1 cellular context compared by ENCODE assay signal in the genomic region with DNA sequence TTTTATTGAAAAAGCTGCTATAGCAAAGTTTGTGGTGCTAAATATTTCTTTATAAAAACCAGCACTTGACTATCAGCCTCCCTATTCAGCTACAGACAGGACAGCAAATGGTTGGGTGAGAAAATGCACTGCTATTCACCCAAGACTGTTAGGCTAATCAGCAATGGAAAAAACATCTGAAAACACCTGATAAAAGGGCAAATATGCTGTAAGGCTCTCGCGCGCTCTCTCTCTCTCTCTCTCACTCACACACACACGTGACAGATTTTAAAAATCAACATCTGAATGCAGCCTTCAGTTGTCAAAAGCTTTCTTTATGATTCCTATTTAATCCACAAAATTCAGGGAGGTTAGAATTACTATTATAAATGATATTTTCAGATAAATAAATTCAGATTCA.
TF ChIP-seq lines count a peak whose summit lies in the region.

No MANE protein-coding gene starts in this region.

TF ChIP-seq in K562, 482 proteins besides CTCF, POLR2A, EP300 and RAD21 (continued from another document and continues in another):
- TF ChIP-seq RAD51 (IDR thresholded peaks at IDR 0.05; ENCODE audit: borderline replicate concordance, low read depth) = peak; percentile 65; the same call in 1 of the 2 replicates
- TF ChIP-seq HDAC8 (tag; IDR thresholded peaks at IDR 0.05) = no peak
- TF ChIP-seq ZFP1 (CRISPR knock-in tag; IDR thresholded peaks at IDR 0.05) = no peak
- no peak for TF ChIP-seq KLF16 (IDR thresholded peaks at IDR 0.05)
- TF ChIP-seq HNRNPLL (IDR thresholded peaks at IDR 0.05; ENCODE audit: low read depth, low read length, poor library complexity, severe bottlenecking) = no peak
- TF ChIP-seq, protein P1, sequence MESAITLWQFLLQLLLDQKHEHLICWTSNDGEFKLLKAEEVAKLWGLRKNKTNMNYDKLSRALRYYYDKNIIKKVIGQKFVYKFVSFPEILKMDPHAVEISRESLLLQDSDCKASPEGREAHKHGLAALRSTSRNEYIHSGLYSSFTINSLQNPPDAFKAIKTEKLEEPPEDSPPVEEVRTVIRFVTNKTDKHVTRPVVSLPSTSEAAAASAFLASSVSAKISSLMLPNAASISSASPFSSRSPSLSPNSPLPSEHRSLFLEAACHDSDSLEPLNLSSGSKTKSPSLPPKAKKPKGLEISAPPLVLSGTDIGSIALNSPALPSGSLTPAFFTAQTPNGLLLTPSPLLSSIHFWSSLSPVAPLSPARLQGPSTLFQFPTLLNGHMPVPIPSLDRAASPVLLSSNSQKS (CRISPR knock-in tag; IDR thresholded peaks at IDR 0.05) = no peak
- no peak for TF ChIP-seq CBX1 (IDR thresholded peaks at IDR 0.05; ENCODE audit: low read depth)
- TF ChIP-seq ZNF23 (CRISPR knock-in tag; IDR thresholded peaks at IDR 0.05) = no peak
- TF ChIP-seq CBFA2T3 (IDR thresholded peaks at IDR 0.05) = peak; percentile 82
- TF ChIP-seq, protein P2, sequence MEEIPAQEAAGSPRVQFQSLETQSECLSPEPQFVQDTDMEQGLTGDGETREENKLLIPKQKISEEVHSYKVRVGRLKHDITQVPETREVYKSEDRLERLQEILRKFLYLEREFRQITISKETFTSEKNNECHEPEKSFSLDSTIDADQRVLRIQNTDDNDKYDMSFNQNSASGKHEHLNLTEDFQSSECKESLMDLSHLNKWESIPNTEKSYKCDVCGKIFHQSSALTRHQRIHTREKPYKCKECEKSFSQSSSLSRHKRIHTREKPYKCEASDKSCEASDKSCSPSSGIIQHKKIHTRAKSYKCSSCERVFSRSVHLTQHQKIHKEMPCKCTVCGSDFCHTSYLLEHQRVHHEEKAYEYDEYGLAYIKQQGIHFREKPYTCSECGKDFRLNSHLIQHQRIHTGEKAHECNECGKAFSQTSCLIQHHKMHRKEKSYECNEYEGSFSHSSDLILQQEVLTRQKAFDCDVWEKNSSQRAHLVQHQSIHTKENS (CRISPR knock-in tag; IDR thresholded peaks at IDR 0.05) = no peak
- no peak for TF ChIP-seq RUNX1 (IDR thresholded peaks at IDR 0.05; ENCODE audit: low read depth)
- TF ChIP-seq ZZZ3 (IDR thresholded peaks at IDR 0.05) = no peak
- TF ChIP-seq POLR3A (IDR thresholded peaks at IDR 0.05; ENCODE audit: borderline replicate concordance, extremely low read depth, insufficient read depth, insufficient read length) = no peak
- TF ChIP-seq ZNF217 (CRISPR knock-in tag; IDR thresholded peaks at IDR 0.05) = no peak
- TF ChIP-seq CC2D1A (IDR thresholded peaks at IDR 0.05) = no peak
- TF ChIP-seq BRCA1 (IDR thresholded peaks at IDR 0.05) = no peak
- TF ChIP-seq BRCA1 (CRISPR knock-in tag; IDR thresholded peaks at IDR 0.05) = no peak
- TF ChIP-seq, protein P3, sequence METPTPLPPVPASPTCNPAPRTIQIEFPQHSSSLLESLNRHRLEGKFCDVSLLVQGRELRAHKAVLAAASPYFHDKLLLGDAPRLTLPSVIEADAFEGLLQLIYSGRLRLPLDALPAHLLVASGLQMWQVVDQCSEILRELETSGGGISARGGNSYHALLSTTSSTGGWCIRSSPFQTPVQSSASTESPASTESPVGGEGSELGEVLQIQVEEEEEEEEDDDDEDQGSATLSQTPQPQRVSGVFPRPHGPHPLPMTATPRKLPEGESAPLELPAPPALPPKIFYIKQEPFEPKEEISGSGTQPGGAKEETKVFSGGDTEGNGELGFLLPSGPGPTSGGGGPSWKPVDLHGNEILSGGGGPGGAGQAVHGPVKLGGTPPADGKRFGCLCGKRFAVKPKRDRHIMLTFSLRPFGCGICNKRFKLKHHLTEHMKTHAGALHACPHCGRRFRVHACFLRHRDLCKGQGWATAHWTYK (CRISPR knock-in tag; IDR thresholded peaks at IDR 0.05) = no peak
- peak in 1 of 2 experiments; percentile 41; a peak in 1 of 4 replicates for TF ChIP-seq KDM1A (IDR thresholded peaks at IDR 0.05)
- no peak for TF ChIP-seq SAP30 (IDR thresholded peaks at IDR 0.05; ENCODE audit: borderline replicate concordance, insufficient read depth, low read depth, low read length, poor library complexity, severe bottlenecking)
- no peak for TF ChIP-seq CEBPB (tag; IDR thresholded peaks at IDR 0.05)
- peak; percentile 75 for TF ChIP-seq DPF2 (IDR thresholded peaks at IDR 0.05)
- no peak for TF ChIP-seq JUNB (CRISPR knock-in tag; conservative IDR thresholded peaks at IDR 0.05)
- no peak for TF ChIP-seq NFATC3 (IDR thresholded peaks at IDR 0.05)
- TF ChIP-seq, protein P4, sequence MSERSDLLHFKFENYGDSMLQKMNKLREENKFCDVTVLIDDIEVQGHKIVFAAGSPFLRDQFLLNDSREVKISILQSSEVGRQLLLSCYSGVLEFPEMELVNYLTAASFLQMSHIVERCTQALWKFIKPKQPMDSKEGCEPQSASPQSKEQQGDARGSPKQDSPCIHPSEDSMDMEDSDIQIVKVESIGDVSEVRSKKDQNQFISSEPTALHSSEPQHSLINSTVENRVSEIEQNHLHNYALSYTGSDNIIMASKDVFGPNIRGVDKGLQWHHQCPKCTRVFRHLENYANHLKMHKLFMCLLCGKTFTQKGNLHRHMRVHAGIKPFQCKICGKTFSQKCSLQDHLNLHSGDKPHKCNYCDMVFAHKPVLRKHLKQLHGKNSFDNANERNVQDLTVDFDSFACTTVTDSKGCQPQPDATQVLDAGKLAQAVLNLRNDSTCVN (CRISPR knock-in tag; IDR thresholded peaks at IDR 0.05) = no peak
- peak; percentile 98 for TF ChIP-seq FOXM1 (IDR thresholded peaks at IDR 0.05; ENCODE audit: low read depth)
- 0 out of 2 replicates have a peak, but pooled peaks have one; percentile 76 for TF ChIP-seq FOXM1 (CRISPR knock-in tag; IDR thresholded peaks at IDR 0.05; ENCODE audit: low read depth)
- TF ChIP-seq MYC (IDR thresholded peaks at IDR 0.05; ENCODE audit: low read depth, low read length) = no peak
- TF ChIP-seq MYC (CRISPR knock-in tag; IDR thresholded peaks at IDR 0.05; ENCODE audit: borderline replicate concordance, low read depth) = no peak
- no peak for TF ChIP-seq PTTG1 (tag; IDR thresholded peaks at IDR 0.05; ENCODE audit: low read depth)
- TF ChIP-seq, protein P5, sequence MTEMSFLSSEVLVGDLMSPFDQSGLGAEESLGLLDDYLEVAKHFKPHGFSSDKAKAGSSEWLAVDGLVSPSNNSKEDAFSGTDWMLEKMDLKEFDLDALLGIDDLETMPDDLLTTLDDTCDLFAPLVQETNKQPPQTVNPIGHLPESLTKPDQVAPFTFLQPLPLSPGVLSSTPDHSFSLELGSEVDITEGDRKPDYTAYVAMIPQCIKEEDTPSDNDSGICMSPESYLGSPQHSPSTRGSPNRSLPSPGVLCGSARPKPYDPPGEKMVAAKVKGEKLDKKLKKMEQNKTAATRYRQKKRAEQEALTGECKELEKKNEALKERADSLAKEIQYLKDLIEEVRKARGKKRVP (CRISPR knock-in tag; IDR thresholded peaks at IDR 0.05) = no peak
- no peak for TF ChIP-seq MCM7 (IDR thresholded peaks at IDR 0.05)
- TF ChIP-seq GATAD2A (IDR thresholded peaks at IDR 0.05) = no peak
- TF ChIP-seq, protein P6, sequence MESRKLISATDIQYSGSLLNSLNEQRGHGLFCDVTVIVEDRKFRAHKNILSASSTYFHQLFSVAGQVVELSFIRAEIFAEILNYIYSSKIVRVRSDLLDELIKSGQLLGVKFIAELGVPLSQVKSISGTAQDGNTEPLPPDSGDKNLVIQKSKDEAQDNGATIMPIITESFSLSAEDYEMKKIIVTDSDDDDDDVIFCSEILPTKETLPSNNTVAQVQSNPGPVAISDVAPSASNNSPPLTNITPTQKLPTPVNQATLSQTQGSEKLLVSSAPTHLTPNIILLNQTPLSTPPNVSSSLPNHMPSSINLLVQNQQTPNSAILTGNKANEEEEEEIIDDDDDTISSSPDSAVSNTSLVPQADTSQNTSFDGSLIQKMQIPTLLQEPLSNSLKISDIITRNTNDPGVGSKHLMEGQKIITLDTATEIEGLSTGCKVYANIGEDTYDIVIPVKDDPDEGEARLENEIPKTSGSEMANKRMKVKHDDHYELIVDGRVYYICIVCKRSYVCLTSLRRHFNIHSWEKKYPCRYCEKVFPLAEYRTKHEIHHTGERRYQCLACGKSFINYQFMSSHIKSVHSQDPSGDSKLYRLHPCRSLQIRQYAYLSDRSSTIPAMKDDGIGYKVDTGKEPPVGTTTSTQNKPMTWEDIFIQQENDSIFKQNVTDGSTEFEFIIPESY (CRISPR knock-in tag; IDR thresholded peaks at IDR 0.05) = no peak
- TF ChIP-seq BMI1 (IDR thresholded peaks at IDR 0.05; ENCODE audit: low read length) = no peak
- TF ChIP-seq FOSL1 (tag; conservative IDR thresholded peaks at IDR 0.05) = peak; percentile 48
- TF ChIP-seq SMARCA5 (IDR thresholded peaks at IDR 0.05) = no peak
- TF ChIP-seq HNRNPUL1 (IDR thresholded peaks at IDR 0.05; ENCODE audit: low read length) = no peak
- TF ChIP-seq ATF7 (IDR thresholded peaks at IDR 0.05) = 0 out of 2 replicates have a peak, but pooled peaks have one; percentile 23
- TF ChIP-seq, protein P7, sequence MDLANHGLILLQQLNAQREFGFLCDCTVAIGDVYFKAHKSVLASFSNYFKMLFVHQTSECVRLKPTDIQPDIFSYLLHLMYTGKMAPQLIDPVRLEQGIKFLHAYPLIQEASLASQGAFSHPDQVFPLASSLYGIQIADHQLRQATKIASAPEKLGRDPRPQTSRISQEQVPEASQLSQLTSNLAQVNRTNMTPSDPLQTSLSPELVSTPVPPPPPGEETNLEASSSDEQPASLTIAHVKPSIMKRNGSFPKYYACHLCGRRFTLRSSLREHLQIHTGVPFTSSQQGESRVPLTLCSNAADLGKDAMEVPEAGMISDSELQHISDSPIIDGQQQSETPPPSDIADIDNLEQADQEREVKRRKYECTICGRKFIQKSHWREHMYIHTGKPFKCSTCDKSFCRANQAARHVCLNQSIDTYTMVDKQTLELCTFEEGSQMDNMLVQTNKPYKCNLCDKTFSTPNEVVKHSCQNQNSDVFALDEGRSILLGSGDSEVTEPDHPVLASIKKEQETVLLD (IDR thresholded peaks at IDR 0.05) = no peak
- TF ChIP-seq NR2F6 (CRISPR knock-in tag; IDR thresholded peaks at IDR 0.05) = no peak
- TF ChIP-seq YY1 (IDR thresholded peaks at IDR 0.05; ENCODE audit: borderline replicate concordance in 1 of 3, control insufficient read depth in 1 of 3, extremely low read depth in 1 of 3, insufficient read depth in 3 of 3, insufficient read length in 1 of 3, insufficient replicate concordance in 2 of 3, low read depth in 1 of 3, low read length in 2 of 3) = no peak
- TF ChIP-seq, protein P8, sequence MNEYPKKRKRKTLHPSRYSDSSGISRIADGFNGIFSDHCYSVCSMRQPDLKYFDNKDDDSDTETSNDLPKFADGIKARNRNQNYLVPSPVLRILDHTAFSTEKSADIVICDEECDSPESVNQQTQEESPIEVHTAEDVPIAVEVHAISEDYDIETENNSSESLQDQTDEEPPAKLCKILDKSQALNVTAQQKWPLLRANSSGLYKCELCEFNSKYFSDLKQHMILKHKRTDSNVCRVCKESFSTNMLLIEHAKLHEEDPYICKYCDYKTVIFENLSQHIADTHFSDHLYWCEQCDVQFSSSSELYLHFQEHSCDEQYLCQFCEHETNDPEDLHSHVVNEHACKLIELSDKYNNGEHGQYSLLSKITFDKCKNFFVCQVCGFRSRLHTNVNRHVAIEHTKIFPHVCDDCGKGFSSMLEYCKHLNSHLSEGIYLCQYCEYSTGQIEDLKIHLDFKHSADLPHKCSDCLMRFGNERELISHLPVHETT (CRISPR knock-in tag; conservative IDR thresholded peaks at IDR 0.05 in 1 of 2, IDR thresholded peaks at IDR 0.05 in 1 of 2) = no peak
- TF ChIP-seq FUS (optimal IDR thresholded peaks at IDR 0.05; ENCODE audit: low read depth, low read length) = no peak
- no peak for TF ChIP-seq ZFX (CRISPR knock-in tag; IDR thresholded peaks at IDR 0.05)
- TF ChIP-seq DNMT1 (IDR thresholded peaks at IDR 0.05) = no peak
- TF ChIP-seq, protein P9, sequence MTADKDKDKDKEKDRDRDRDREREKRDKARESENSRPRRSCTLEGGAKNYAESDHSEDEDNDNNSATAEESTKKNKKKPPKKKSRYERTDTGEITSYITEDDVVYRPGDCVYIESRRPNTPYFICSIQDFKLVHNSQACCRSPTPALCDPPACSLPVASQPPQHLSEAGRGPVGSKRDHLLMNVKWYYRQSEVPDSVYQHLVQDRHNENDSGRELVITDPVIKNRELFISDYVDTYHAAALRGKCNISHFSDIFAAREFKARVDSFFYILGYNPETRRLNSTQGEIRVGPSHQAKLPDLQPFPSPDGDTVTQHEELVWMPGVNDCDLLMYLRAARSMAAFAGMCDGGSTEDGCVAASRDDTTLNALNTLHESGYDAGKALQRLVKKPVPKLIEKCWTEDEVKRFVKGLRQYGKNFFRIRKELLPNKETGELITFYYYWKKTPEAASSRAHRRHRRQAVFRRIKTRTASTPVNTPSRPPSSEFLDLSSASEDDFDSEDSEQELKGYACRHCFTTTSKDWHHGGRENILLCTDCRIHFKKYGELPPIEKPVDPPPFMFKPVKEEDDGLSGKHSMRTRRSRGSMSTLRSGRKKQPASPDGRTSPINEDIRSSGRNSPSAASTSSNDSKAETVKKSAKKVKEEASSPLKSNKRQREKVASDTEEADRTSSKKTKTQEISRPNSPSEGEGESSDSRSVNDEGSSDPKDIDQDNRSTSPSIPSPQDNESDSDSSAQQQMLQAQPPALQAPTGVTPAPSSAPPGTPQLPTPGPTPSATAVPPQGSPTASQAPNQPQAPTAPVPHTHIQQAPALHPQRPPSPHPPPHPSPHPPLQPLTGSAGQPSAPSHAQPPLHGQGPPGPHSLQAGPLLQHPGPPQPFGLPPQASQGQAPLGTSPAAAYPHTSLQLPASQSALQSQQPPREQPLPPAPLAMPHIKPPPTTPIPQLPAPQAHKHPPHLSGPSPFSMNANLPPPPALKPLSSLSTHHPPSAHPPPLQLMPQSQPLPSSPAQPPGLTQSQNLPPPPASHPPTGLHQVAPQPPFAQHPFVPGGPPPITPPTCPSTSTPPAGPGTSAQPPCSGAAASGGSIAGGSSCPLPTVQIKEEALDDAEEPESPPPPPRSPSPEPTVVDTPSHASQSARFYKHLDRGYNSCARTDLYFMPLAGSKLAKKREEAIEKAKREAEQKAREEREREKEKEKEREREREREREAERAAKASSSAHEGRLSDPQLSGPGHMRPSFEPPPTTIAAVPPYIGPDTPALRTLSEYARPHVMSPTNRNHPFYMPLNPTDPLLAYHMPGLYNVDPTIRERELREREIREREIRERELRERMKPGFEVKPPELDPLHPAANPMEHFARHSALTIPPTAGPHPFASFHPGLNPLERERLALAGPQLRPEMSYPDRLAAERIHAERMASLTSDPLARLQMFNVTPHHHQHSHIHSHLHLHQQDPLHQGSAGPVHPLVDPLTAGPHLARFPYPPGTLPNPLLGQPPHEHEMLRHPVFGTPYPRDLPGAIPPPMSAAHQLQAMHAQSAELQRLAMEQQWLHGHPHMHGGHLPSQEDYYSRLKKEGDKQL (CRISPR knock-in tag; IDR thresholded peaks at IDR 0.05; ENCODE audit: borderline replicate concordance) = no peak
- no peak for TF ChIP-seq RFX7 (CRISPR knock-in tag; IDR thresholded peaks at IDR 0.05)
- TF ChIP-seq CREBBP (IDR thresholded peaks at IDR 0.05; ENCODE audit: low read depth, low read length) = no peak
- no peak for TF ChIP-seq NFYB (IDR thresholded peaks at IDR 0.05; ENCODE audit: extremely low read depth, insufficient read length)
